In the genomic region with DNA sequence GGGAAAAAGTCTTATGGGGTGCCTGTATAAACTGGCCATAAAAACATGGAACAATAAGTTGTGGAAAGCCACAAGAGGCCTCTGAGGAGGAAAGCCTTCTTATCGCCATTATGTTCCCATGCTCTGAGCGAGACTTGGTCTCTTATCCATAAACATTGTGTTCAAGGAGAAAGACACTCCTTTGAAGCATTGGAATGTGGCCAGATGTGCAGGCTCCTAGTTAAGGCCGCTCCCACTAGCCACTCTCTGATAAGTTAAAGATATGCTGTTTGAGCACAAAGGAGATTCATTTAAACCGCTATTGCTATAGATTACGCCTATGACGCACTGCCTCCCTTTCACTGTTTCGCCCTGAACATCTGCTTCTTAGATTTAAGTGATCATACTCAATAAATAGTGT, we compare ENCODE assay signal across 2 cellular contexts. TPM values are rescaled to one million over a fixed set of nuclear protein-coding genes. Genes with fewer than 3 reads are reported as not detected.
"Had no signal": no experiment of that assay in that cellular context is flagged by ENCODE, and none has a peak within 500 bp of the region (broad histone marks: within the 10 kb centered on the region; RNA-seq: fewer than 3 reads in every experiment).

No MANE protein-coding gene starts in this region.

RNA-seq across cellular contexts. Expression of a gene that starts 17.8 kb away (rescaled TPM):
- total RNA-seq: GM12878 had no signal
- polyA plus RNA-seq: GM12878 had no signal

RNA-seq across cellular contexts. Expression of a gene that starts 46.1 kb away (rescaled TPM):
- total RNA-seq: G401, GM12878 had no signal
- polyA plus RNA-seq: GM12878 had no signal
